19 cellular contexts compared by ENCODE assay signal in genomic region chr3:123813876-123814275, GRCh38.
A peak's percentile ranks its signal among the peaks of the same experiment; 100 is the strongest.
DNase-seq lines count a peak whose midpoint lies in the region; TF ChIP-seq lines count a peak whose summit lies in the region.
"Had no signal": no experiment of that assay in that cellular context is flagged by ENCODE, and none has a peak within 500 bp of the region (broad histone marks: within the 10 kb centered on the region; RNA-seq: fewer than 3 reads in every experiment).

No MANE protein-coding gene starts in this region.

- DNase-seq in ELR (ENCODE audit: low read depth), result peak; percentile 41
- peak; percentile 68 for DNase-seq in MG63
- DNase-seq in coronary artery (ENCODE audit: low spot score), result no peak
- DNase-seq in myocyte (ENCODE audit: low read depth), result peak; percentile 97
- no peak for DNase-seq in activated effector memory CD4-positive, alpha-beta T cell treated with Interleukin-2 at 50 U/mL for 16 hours
- no peak for DNase-seq in islet precursor cell
- DNase-seq in GM19240 (ENCODE audit: insufficient read length, low spot score), result no peak
- no peak for DNase-seq in inferior parietal cortex (ENCODE audit: extremely low spot score)
- DNase-seq: activated CD4-positive, alpha-beta T cell treated with anti-CD3 and anti-CD28 coated beads, Interleukin-2, amount 50 U/mL, for 1 hour; activated naive CD4-positive, alpha-beta T cell treated with anti-CD3 and anti-CD28 coated beads, Interleukin-2, amount 10 ng/mL, durations not matched to agents 7 days and 5 days; Caco-2; mucosa of descending colon; MV-4-11; NCI-H2029; NCI-H524 treated with DMSO at 0.1 percent for 48 hours; pancreas; small intestine; testis had no signal

- no peaks in the 10 kb centered on the region for H3K27me3 ChIP-seq in MG63
- H3K27me3 ChIP-seq: pancreas, testis had no signal

- no peaks in the 10 kb centered on the region for H3K36me3 ChIP-seq in MG63
- H3K36me3 ChIP-seq: pancreas had no signal

- H3K27ac ChIP-seq in coronary artery, result peak overlapping the region; percentile 53 to 61
- H3K27ac ChIP-seq: pancreas, SK-N-MC, testis had no signal

- no peaks in the 10 kb centered on the region for H3K9me3 ChIP-seq in MG63
- H3K9me3 ChIP-seq: Caco-2, mucosa of descending colon, pancreas, testis had no signal

- TF ChIP-seq CTCF in coronary artery (IDR thresholded peaks at IDR 0.05), result no peak

- no peak overlapping the region for H3K4me3 ChIP-seq in MG63
- no peak overlapping the region for H3K4me3 ChIP-seq in coronary artery
- H3K4me3 ChIP-seq: mucosa of descending colon, pancreas, SK-N-MC, testis had no signal

Comparison
In these comparisons a context has a peak if more than half of its experiments do, and no peak if none do; other contexts are left out.
1. DNase-seq: peak in ELR (single experiment), MG63 (single experiment) and myocyte (single experiment); none in coronary artery (single experiment), activated effector memory CD4-positive, alpha-beta T cell treated with Interleukin-2 at 50 U/mL for 16 hours (single experiment), islet precursor cell (single experiment), GM19240 (single experiment) and inferior parietal cortex (single experiment).